Comparison of ENCODE assay signal across 34 cellular contexts in the genomic region with DNA sequence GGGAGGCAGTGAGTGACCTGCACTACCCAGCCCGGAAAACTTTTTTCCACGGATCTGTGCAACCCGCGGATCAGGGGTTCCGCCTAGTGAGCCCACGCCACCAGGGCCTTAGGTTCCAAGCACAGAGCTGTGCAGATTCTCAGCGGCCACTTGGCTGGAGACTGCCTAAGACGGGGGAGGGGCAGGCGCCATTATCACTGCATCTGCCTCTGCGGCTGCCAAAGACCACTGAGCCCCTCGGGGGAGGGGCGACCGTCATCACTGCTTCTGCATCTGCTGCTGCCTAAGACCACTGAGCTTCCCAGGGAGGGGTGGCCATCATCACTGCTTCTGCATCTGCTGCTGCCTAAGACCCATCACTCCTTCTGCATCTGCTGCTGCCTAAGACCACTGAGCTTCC.
"Had no signal": no experiment of that assay in that cellular context is flagged by ENCODE, and none has a peak within 500 bp of the region (broad histone marks: within the 10 kb centered on the region; RNA-seq: fewer than 3 reads in every experiment).

No MANE protein-coding gene starts in this region.

- H3K4me1 ChIP-seq: heart left ventricle, parathyroid adenoma, psoas muscle, stomach, thyroid gland had no signal

- H3K9me3 ChIP-seq: thyroid gland had no signal

- DNase-seq: activated CD4-positive, alpha-beta memory T cell treated with anti-CD3 and anti-CD28 coated beads for 36 hours; activated CD4-positive, alpha-beta T cell treated with anti-CD3 and anti-CD28 coated beads, Interleukin-2, amount 10 ng/mL, durations not matched to agents 24 days and 14 days; activated CD4-positive, CD25-positive, alpha-beta regulatory T cell treated with anti-CD3 and anti-CD28 coated beads, Interleukin-2, amount 50 U/mL, for 72 hours; activated CD8-positive, alpha-beta memory T cell treated with anti-CD3 and anti-CD28 coated beads, Interleukin-2, amount 50 U/mL, for 4 hours; activated effector memory CD4-positive, alpha-beta T cell treated with anti-CD3 and anti-CD28 coated beads, Interleukin-2, amount 50 U/mL, for 16 hours; activated naive CD4-positive, alpha-beta T cell treated with anti-CD3 and anti-CD28 coated beads for 36 hours; activated naive CD8-positive, alpha-beta T cell treated with anti-CD3 and anti-CD28 coated beads for 36 hours; activated T-cell treated with anti-CD3 and anti-CD28 coated beads, Interleukin-2, amount 50 U/mL, for 1 hour; caudate nucleus; cortex of kidney; effector memory CD8-positive, alpha-beta T cell; foreskin fibroblast; heart left ventricle; hypothalamus; islet precursor cell; left colon; midbrain; naive thymus-derived CD4-positive, alpha-beta T cell; occipital lobe; psoas muscle; stimulated activated CD4-positive, alpha-beta T cell treated with anti-CD3 and anti-CD28 coated beads, Interleukin-1b, Interleukin-23, amount 100 ng/mL, for 48 hours; stimulated activated CD4-positive, alpha-beta T cell treated with anti-CD3 and anti-CD28 coated beads, Interleukin-4, amount 100 ng/mL, for 4 hours; stimulated activated naive B cell treated with anti-CD40 and anti-IgM and Interleukin-4, amounts not matched to agents 10 μg/mL and 1 μg/mL and 100 μg/mL, for 72 hours; stomach; T-helper 9 cell; thyroid gland; WERI-Rb-1 had no signal

- H3K4me2 ChIP-seq: smooth muscle cell had no signal

- H3K4me3 Mint-ChIP-seq: activated CD4-positive, alpha-beta memory T cell treated with anti-CD3 and anti-CD28 coated beads for 36 hours; activated CD4-positive, alpha-beta T cell treated with anti-CD3 and anti-CD28 coated beads, Interleukin-2, amount 10 ng/mL, durations not matched to agents 24 days and 14 days; activated naive CD4-positive, alpha-beta T cell treated with anti-CD3 and anti-CD28 coated beads for 36 hours; activated naive CD8-positive, alpha-beta T cell treated with anti-CD3 and anti-CD28 coated beads for 36 hours; activated T-helper 1 cell treated with anti-CD3 and anti-CD28 coated beads, Interleukin-12 subunit alpha, Interleukin-12 subunit beta, Interleukin-2, Interleukin-4 antibody, amounts not matched to agents 30 ng/mL and 10 ng/mL and 1 ng/mL, durations not matched to agents 14 hours and 24 hours and 36 hours; effector memory CD8-positive, alpha-beta T cell; naive thymus-derived CD4-positive, alpha-beta T cell; stimulated activated naive B cell treated with anti-CD40 and anti-IgM and Interleukin-4, amounts not matched to agents 10 μg/mL and 1 μg/mL and 100 μg/mL, for 72 hours; T-helper 1 cell treated with Interleukin-12 subunit alpha and Interleukin-12 subunit beta and Interleukin-4 antibody, amounts not matched to agents 30 μg/mL and 1 μg/mL, for 36 hours had no signal

- H3K27me3 Mint-ChIP-seq: activated CD4-positive, alpha-beta memory T cell treated with anti-CD3 and anti-CD28 coated beads for 36 hours; activated CD4-positive, alpha-beta T cell treated with anti-CD3 and anti-CD28 coated beads, Interleukin-2, amount 10 ng/mL, durations not matched to agents 24 days and 14 days; activated naive CD8-positive, alpha-beta T cell treated with anti-CD3 and anti-CD28 coated beads for 36 hours; effector memory CD8-positive, alpha-beta T cell; naive thymus-derived CD4-positive, alpha-beta T cell; stimulated activated naive B cell treated with anti-CD40 and anti-IgM and Interleukin-4, amounts not matched to agents 10 μg/mL and 1 μg/mL and 100 μg/mL, for 72 hours had no signal

- H2AFZ ChIP-seq: parathyroid adenoma had no signal

- H3K36me3 ChIP-seq: heart left ventricle, stomach, thyroid gland, WERI-Rb-1 had no signal

- H3K79me2 ChIP-seq: parathyroid adenoma had no signal

- H3K27ac Mint-ChIP-seq: activated CD4-positive, alpha-beta memory T cell treated with anti-CD3 and anti-CD28 coated beads for 36 hours; activated CD4-positive, alpha-beta T cell treated with anti-CD3 and anti-CD28 coated beads, Interleukin-2, amount 10 ng/mL, durations not matched to agents 24 days and 14 days; activated naive CD4-positive, alpha-beta T cell treated with anti-CD3 and anti-CD28 coated beads for 36 hours; activated naive CD8-positive, alpha-beta T cell treated with anti-CD3 and anti-CD28 coated beads for 36 hours; activated T-helper 1 cell treated with anti-CD3 and anti-CD28 coated beads, Interleukin-12 subunit alpha, Interleukin-12 subunit beta, Interleukin-2, Interleukin-4 antibody, amounts not matched to agents 30 ng/mL and 10 ng/mL and 1 ng/mL, durations not matched to agents 14 hours and 24 hours and 36 hours; effector memory CD8-positive, alpha-beta T cell; naive thymus-derived CD4-positive, alpha-beta T cell; stimulated activated naive B cell treated with anti-CD40 and anti-IgM and Interleukin-4, amounts not matched to agents 10 μg/mL and 1 μg/mL and 100 μg/mL, for 72 hours; T-helper 1 cell treated with Interleukin-12 subunit alpha and Interleukin-12 subunit beta and Interleukin-4 antibody, amounts not matched to agents 30 μg/mL and 1 μg/mL, for 36 hours had no signal

- H3K9ac ChIP-seq: parathyroid adenoma had no signal

- H3K36me3 Mint-ChIP-seq: activated CD4-positive, alpha-beta memory T cell treated with anti-CD3 and anti-CD28 coated beads for 36 hours; activated naive CD8-positive, alpha-beta T cell treated with anti-CD3 and anti-CD28 coated beads for 36 hours; naive thymus-derived CD4-positive, alpha-beta T cell; stimulated activated naive B cell treated with anti-CD40 and anti-IgM and Interleukin-4, amounts not matched to agents 10 μg/mL and 1 μg/mL and 100 μg/mL, for 72 hours had no signal

- H3K4me3 ChIP-seq: heart left ventricle, psoas muscle, smooth muscle cell, stomach, thyroid gland had no signal

- H3K27ac ChIP-seq: heart left ventricle, parathyroid adenoma, psoas muscle, stomach, thyroid gland, WERI-Rb-1 had no signal

- ATAC-seq: effector memory CD8-positive, alpha-beta T cell; heart left ventricle; left colon; naive thymus-derived CD4-positive, alpha-beta T cell; psoas muscle; stimulated activated naive B cell treated with anti-CD40 and anti-IgM and Interleukin-4, amounts not matched to agents 10 μg/mL and 1 μg/mL and 100 μg/mL, for 72 hours had no signal

- H3K27me3 ChIP-seq: stomach, thyroid gland had no signal

- H3K4me1 Mint-ChIP-seq: activated CD4-positive, alpha-beta T cell treated with anti-CD3 and anti-CD28 coated beads, Interleukin-2, amount 10 ng/mL, durations not matched to agents 24 days and 14 days; activated naive CD8-positive, alpha-beta T cell treated with anti-CD3 and anti-CD28 coated beads for 36 hours; naive thymus-derived CD4-positive, alpha-beta T cell; stimulated activated naive B cell treated with anti-CD40 and anti-IgM and Interleukin-4, amounts not matched to agents 10 μg/mL and 1 μg/mL and 100 μg/mL, for 72 hours had no signal

- FAIRE-seq: astrocyte, endothelial cell of umbilical vein, TTC549 had no signal
